8 cellular contexts compared by ENCODE assay signal in the genomic region with DNA sequence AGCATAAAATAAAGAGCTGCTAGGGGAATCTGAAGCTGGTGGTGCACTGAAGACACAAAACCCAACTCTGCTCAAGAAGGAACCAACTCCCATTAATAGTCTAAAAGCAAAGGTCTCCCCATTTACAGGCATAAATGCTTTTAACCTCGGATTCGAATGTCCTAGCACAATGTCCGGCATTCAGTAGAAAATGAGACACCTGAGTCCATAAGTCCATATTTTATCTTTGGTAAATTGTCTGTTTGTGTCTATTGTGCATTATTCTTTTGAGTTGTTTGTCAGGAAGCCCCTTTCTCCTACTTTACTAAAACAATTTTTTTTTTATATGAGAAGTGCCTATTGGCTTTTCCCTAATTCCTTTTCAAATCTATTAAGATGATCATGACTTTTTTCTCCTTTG.
"Had no signal": no experiment of that assay in that cellular context is flagged by ENCODE, and none has a peak within 500 bp of the region (broad histone marks: within the 10 kb centered on the region; RNA-seq: fewer than 3 reads in every experiment).

No MANE protein-coding gene starts in this region.

- DNase-seq: H7, HFFc6, IMR-90 had no signal

- H3K4me2 ChIP-seq: GM23338 had no signal

- FAIRE-seq: K562 had no signal

- H3K9me3 ChIP-seq: HAP-1 had no signal

- H3K36me3 ChIP-seq: HAP-1 had no signal

- H3K27ac ChIP-seq: HL-60 had no signal

- H3K4me3 ChIP-seq: GM23338, HAP-1, K562 had no signal

- H2AFZ ChIP-seq: GM23338 had no signal

- ATAC-seq: GM23338, HCT116, K562 had no signal
